ENCODE assay signal across 26 cellular contexts in genomic region chr16:48865511-48865910, GRCh38.
"Had no signal": no experiment of that assay in that cellular context is flagged by ENCODE, and none has a peak within 500 bp of the region (broad histone marks: within the 10 kb centered on the region; RNA-seq: fewer than 3 reads in every experiment).

No MANE protein-coding gene starts in this region.

- DNase-seq: activated effector memory CD4-positive, alpha-beta T cell treated with anti-CD3 and anti-CD28 coated beads, Interleukin-2, amount 50 U/mL, for 16 hours; activated effector memory CD4-positive, alpha-beta T cell treated with Interleukin-2 at 50 U/mL for 16 hours; activated gamma-delta T cell; activated gamma-delta T cell treated with Interleukin-2 at 50 U/mL for 16 hours; activated naive CD4-positive, alpha-beta T cell; activated naive CD4-positive, alpha-beta T cell treated with anti-CD3 and anti-CD28 coated beads for 36 hours; activated naive CD4-positive, alpha-beta T cell treated with anti-CD3 and anti-CD28 coated beads, Interleukin-2, amount 10 ng/mL, durations not matched to agents 7 days and 5 days; activated naive CD4-positive, alpha-beta T cell treated with anti-CD3 and anti-CD28 coated beads, Interleukin-2, amount 50 U/mL, for 16 hours; activated naive CD4-positive, alpha-beta T cell treated with Interleukin-2 at 50 U/mL for 16 hours; activated naive CD8-positive, alpha-beta T cell treated with anti-CD3 and anti-CD28 coated beads for 36 hours; activated naive CD8-positive, alpha-beta T cell treated with anti-CD3 and anti-CD28 coated beads, Interleukin-2, amount 10 ng/mL, durations not matched to agents 7 days and 5 days; activated naive CD8-positive, alpha-beta T cell treated with anti-CD3 and anti-CD28 coated beads, Interleukin-2, amount 50 U/mL, for 24 hours; activated T-cell treated with anti-CD3 and anti-CD28 coated beads, Interleukin-2, amount 50 U/mL, for 24 hours; activated T-cell treated with anti-CD3 and anti-CD28 coated beads, Interleukin-2, amount 50 U/mL, for 4 hours; activated T-cell treated with anti-CD3 and anti-CD28 coated beads, Interleukin-2, amount 50 U/mL, for 48 hours; activated T-cell treated with anti-CD3 and anti-CD28 coated beads, Interleukin-2, amount 50 U/mL, for 72 hours; adrenal gland; amniotic stem cell; amygdala; anterior cingulate cortex; aorta; body of pancreas; brain microvascular endothelial cell; caudate nucleus; central memory CD4-positive, alpha-beta T cell; cerebellar nuclear complex had no signal
